Comparison of ENCODE assay signal across 11 cellular contexts in the genomic region with DNA sequence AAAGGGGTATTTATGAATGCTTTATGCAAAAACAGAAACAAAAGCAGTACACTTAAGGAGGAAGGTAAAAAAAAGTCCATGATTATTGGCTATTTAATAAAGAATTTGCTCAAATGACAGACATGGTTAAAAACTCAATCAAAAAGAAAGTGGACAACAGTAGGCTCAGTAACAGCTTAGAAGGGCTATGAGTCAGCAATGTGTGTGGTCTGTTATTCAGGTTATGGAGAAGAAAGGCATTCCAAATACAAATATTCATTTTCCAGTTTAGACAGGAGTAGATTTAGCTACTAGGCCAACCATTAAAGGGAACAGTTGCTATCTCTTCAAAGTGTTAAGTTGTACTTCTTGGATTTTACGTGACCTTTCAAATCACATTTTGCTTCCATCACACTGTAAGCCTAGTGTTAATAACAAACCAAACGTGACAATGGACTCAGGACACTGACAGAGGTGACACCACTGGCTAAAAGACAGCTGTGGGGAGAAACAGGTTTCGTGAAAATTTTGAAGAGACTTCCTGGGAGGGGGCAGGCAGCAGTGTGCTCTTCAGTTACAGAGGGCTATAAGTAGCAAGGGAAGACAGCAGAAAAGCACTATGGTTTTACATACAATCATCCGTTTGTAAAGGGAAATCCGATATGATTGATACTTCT. TPM values are rescaled to one million over a fixed set of nuclear protein-coding genes. Genes with fewer than 3 reads are reported as not detected.
DNase-seq lines count a peak whose midpoint lies in the region; ATAC-seq and TF ChIP-seq lines count a peak whose summit lies in the region.
"Had no signal": no experiment of that assay in that cellular context is flagged by ENCODE, and none has a peak within 500 bp of the region (broad histone marks: within the 10 kb centered on the region; RNA-seq: fewer than 3 reads in every experiment).

No MANE protein-coding gene starts in this region.

- DNase-seq in cardiac muscle cell (ENCODE audit: low read depth in 1 of 2, low spot score in 1 of 2) (peak in 1 of 2 donors; percentile 46), Right ventricle myocardium inferior (ENCODE audit: missing footprints) (no peak), astrocyte of the cerebellum (ENCODE audit: low read depth) (peak; percentile 50), kidney epithelial cell (ENCODE audit: low read depth) (peak; percentile 47), COLO668 (lab: John Stamatoyannopoulos, UW; ENCODE audit: unreplicated experiment) (no peak)
- DNase-seq in stimulated activated CD4-positive, alpha-beta T cell treated with anti-CD3 and anti-CD28 coated beads, Interleukin-4, amount 100 ng/mL, for 24 hours, result no peak
- DNase-seq: naive B cell had no signal

- H3K4me3 ChIP-seq in cardiac muscle cell (no peak overlapping the region), astrocyte of the cerebellum (ENCODE audit: low read depth, low read length) (no peak overlapping the region), kidney epithelial cell (ENCODE audit: low read depth, low read length) (no peak overlapping the region)
- H3K4me3 ChIP-seq: BLaER1 had no signal

- H3K9me3 ChIP-seq in cardiac muscle cell (ENCODE audit: low read depth), result no peaks in the 10 kb centered on the region
- H3K9me3 ChIP-seq: BLaER1 had no signal

- peaks cover 4% of the 10 kb centered on the region for H3K4me1 ChIP-seq in cardiac muscle cell (ENCODE audit: low read depth)
- H3K4me1 ChIP-seq: BLaER1 had no signal

- intact Hi-C loops in Right ventricle myocardium inferior (cut with DNase I), result no loop called here

- H3K27me3 ChIP-seq in cardiac muscle cell (no peaks in the 10 kb centered on the region), kidney epithelial cell (ENCODE audit: control insufficient read depth, insufficient read depth, low read length) (no peaks in the 10 kb centered on the region)
- H3K27me3 ChIP-seq: BLaER1 had no signal

- no peak for TF ChIP-seq CTCF in cardiac muscle cell (IDR thresholded peaks at IDR 0.05; ENCODE audit: low read depth, low read length)
- TF ChIP-seq CTCF in astrocyte of the cerebellum (IDR thresholded peaks at IDR 0.05; ENCODE audit: low read depth, low read length, missing control alignments), result no peak
- no peak for TF ChIP-seq CTCF in kidney epithelial cell (IDR thresholded peaks at IDR 0.05; ENCODE audit: insufficient read depth, low read length, poor library complexity, severe bottlenecking)

- peak overlapping the region; percentile 51 for H3K27ac ChIP-seq in cardiac muscle cell
- H3K27ac ChIP-seq: BLaER1, VCaP had no signal

- in situ Hi-C loops in astrocyte of the cerebellum (cut with HindIII; ENCODE audit: low sequenced_read_pairs), result no loop called here

- no peak for ATAC-seq in Right ventricle myocardium inferior
- no peak for ATAC-seq in HG02870 (IDR thresholded peaks at IDR 0.05; ENCODE audit: unreplicated experiment)
- no peak for ATAC-seq in HG03159 (IDR thresholded peaks at IDR 0.05; ENCODE audit: unreplicated experiment)

- H3K36me3 ChIP-seq in cardiac muscle cell (no peaks in the 10 kb centered on the region), kidney epithelial cell (ENCODE audit: control insufficient read depth, insufficient read depth, low read length) (no peaks in the 10 kb centered on the region)

RNA-seq across cellular contexts. Expression of a gene that starts 41.7 kb away (rescaled TPM):
- 3.7 and 8.5 TPM in 2 replicates for total RNA-seq in cardiac muscle cell
- 1.0 and 2.9 TPM in 2 replicates for polyA plus RNA-seq in cardiac muscle cell
- 3.4 TPM for total RNA-seq in Right ventricle myocardium inferior
- 26.4 and 30.9 TPM in 2 replicates for total RNA-seq in kidney epithelial cell

Comparison
In these comparisons a context has a peak if more than half of its experiments do, and no peak if none do; other contexts are left out.
1. DNase-seq: peak in astrocyte of the cerebellum (single experiment) and kidney epithelial cell (single experiment); none in Right ventricle myocardium inferior (single experiment), COLO668 (single experiment) and stimulated activated CD4-positive, alpha-beta T cell treated with anti-CD3 and anti-CD28 coated beads, Interleukin-4, amount 100 ng/mL, for 24 hours (single experiment).